8 cellular contexts compared by ENCODE assay signal in the genomic region with DNA sequence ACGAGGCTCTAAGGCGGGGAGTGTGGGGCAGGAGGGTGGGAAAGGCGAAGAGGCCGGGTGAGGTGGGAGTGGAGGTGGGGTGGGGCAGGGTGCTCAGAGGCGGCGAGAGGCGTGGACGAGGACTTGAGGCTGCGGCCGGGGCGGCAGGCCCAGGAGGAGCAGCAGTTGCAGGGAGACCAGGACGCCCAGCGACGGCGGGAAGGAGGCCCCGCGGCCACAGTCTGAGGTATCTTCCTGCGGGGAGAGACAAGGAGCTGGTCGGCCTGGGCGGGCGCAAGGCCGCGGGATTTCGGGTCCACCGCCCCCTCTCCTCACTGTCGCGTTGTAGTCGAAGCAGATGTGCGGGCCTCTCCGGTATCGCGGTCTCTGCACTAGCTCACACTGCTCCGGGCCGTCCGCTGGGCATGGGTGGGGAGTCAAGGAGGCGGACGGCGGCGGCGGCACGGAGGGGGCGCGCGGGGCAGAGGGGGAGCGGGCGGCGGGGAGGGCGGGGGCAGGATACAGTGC. TPM values are rescaled to one million over a fixed set of nuclear protein-coding genes. Genes with fewer than 3 reads are reported as not detected.
DNase-seq lines count a peak whose midpoint lies in the region; ATAC-seq and TF ChIP-seq lines count a peak whose summit lies in the region.

No MANE protein-coding gene starts in this region.

- H3K36me3 ChIP-seq in body of pancreas (replicated peaks in 1 of 2; ENCODE audit: insufficient read depth in 1 of 2, low read depth in 2 of 2), result no peaks in the 10 kb centered on the region
- no peaks in the 10 kb centered on the region for H3K36me3 ChIP-seq in urinary bladder (ENCODE audit: insufficient read depth)

- TF ChIP-seq POLR2A in body of pancreas (IDR thresholded peaks at IDR 0.05) (no peak), lower leg skin (IDR thresholded peaks at IDR 0.05) (no peak)

- H3K9me3 Mint-ChIP-seq in activated T-cell treated with anti-CD3 and anti-CD28 coated beads, Interleukin-2, amount 50 U/mL, for 72 hours, result no peaks in the 10 kb centered on the region

- peak; percentile 35 to 38 for ATAC-seq in activated T-cell treated with anti-CD3 and anti-CD28 coated beads, Interleukin-2, amount 50 U/mL, for 72 hours (replicated peaks in 1 of 2)
- peak; percentile 36 for ATAC-seq in body of pancreas
- ATAC-seq in HG03565 (IDR thresholded peaks at IDR 0.05; ENCODE audit: unreplicated experiment), result no peak

- intact Hi-C loops in body of pancreas (cut with DNase I) (no loop called here), lower leg skin (cut with DNase I; ENCODE audit: low total_unique reads) (no loop called here)

- no peak for DNase-seq in activated T-cell treated with anti-CD3 and anti-CD28 coated beads, Interleukin-2, amount 50 U/mL, for 72 hours
- no peak for DNase-seq in activated T-cell treated with anti-CD3 and anti-CD28 coated beads, Interleukin-2, amount 50 U/mL, for 48 hours
- DNase-seq in body of pancreas (no peak), lower leg skin (ENCODE audit: low spot score in 2 of 2) (no peak), GM13976 (ENCODE audit: low spot score) (no peak), NCI-H1092 treated with DMSO at 0.1 percent for 48 hours (lab: John Stamatoyannopoulos, UW) (no peak)

- no peaks in the 10 kb centered on the region for H3K27me3 Mint-ChIP-seq in activated T-cell treated with anti-CD3 and anti-CD28 coated beads, Interleukin-2, amount 50 U/mL, for 72 hours (ENCODE audit: low read depth)

- H3K9me3 ChIP-seq in body of pancreas, result no peaks in the 10 kb centered on the region

- 16 to 34% methylated on average over 17 to 45 of the region's 48 CpGs for WGBS in body of pancreas, 2 donors
- 12 to 17% methylated on average over 15 to 42 of the region's 48 CpGs for WGBS in lower leg skin, 2 donors
- WGBS in urinary bladder, result 8% methylated on average over 48 of the region's 48 CpGs

- peaks cover 24% of the 10 kb centered on the region for H3K4me1 Mint-ChIP-seq in activated T-cell treated with anti-CD3 and anti-CD28 coated beads, Interleukin-2, amount 50 U/mL, for 72 hours (ENCODE audit: low read depth)

- H3K4me1 ChIP-seq in body of pancreas, result peaks cover 30% of the 10 kb centered on the region
- H3K4me1 ChIP-seq in urinary bladder (ENCODE audit: insufficient read depth), result no peaks in the 10 kb centered on the region

- no peaks in the 10 kb centered on the region for H3K36me3 Mint-ChIP-seq in activated T-cell treated with anti-CD3 and anti-CD28 coated beads, Interleukin-2, amount 50 U/mL, for 72 hours (ENCODE audit: insufficient read depth in 2 of 2)

- H3K4me3 ChIP-seq in body of pancreas, result peak overlapping the region; percentile 47 to 48
- peak overlapping the region; percentile 0 for H3K4me3 ChIP-seq in lower leg skin (ENCODE audit: low read depth, poor library complexity, severe bottlenecking)
- H3K4me3 ChIP-seq in urinary bladder (ENCODE audit: low read depth, low read length), result peak overlapping the region; percentile 51

- no peak overlapping the region for H3K27ac Mint-ChIP-seq in activated T-cell treated with anti-CD3 and anti-CD28 coated beads, Interleukin-2, amount 50 U/mL, for 72 hours

- in situ Hi-C loops in GM13976 (cut with MboI; ENCODE audit: low sequenced_read_pairs, unreplicated experiment), result no loop called here

- H3K27me3 ChIP-seq in body of pancreas, result no peaks in the 10 kb centered on the region

- peak overlapping the region; percentile 89 to 94 for H3K4me3 Mint-ChIP-seq in activated T-cell treated with anti-CD3 and anti-CD28 coated beads, Interleukin-2, amount 50 U/mL, for 72 hours

- H3K27ac ChIP-seq in body of pancreas, result peak overlapping the region in 3 of 4 donors; percentile 43 to 69 (median 44)
- H3K27ac ChIP-seq in urinary bladder (ENCODE audit: low read depth), result no peak overlapping the region

- TF ChIP-seq CTCF in body of pancreas (IDR thresholded peaks at IDR 0.05) (no peak), lower leg skin (IDR thresholded peaks at IDR 0.05) (no peak), GM13976 (IDR thresholded peaks at IDR 0.05; ENCODE audit: borderline replicate concordance, control extremely low read depth, extremely low read depth, insufficient read depth, missing control alignments) (no peak)

RNA-seq across cellular contexts. Expression of gene TMEM115, which starts 5.3 kb away (rescaled TPM):
- 10 to 100 TPM; 21.5 to 22.6 TPM for total RNA-seq in activated T-cell treated with anti-CD3 and anti-CD28 coated beads, Interleukin-2, amount 50 U/mL, for 72 hours
- total RNA-seq in body of pancreas (10 to 100 TPM; 39.4 to 54.1 TPM), lower leg skin (10 to 100 TPM; 90.5 to 92.7 (median 92.4) TPM), urinary bladder (16.2 TPM)
- 49.8 TPM for polyA plus RNA-seq in urinary bladder

RNA-seq across cellular contexts. Expression of gene CYB561D2, which starts 14.0 kb away (rescaled TPM):
- total RNA-seq in activated T-cell treated with anti-CD3 and anti-CD28 coated beads, Interleukin-2, amount 50 U/mL, for 72 hours, result 10 to 100 TPM; 16.1 to 17.0 TPM
- 10 to 100 TPM; 11.4 to 29.0 TPM for total RNA-seq in body of pancreas
- 10 to 100 TPM in 2 of 4 donors, 1 to 10 TPM in 2; 6.0 to 19.7 (median 11.6) TPM for total RNA-seq in lower leg skin
- total RNA-seq in urinary bladder, result 8.6 TPM
- polyA plus RNA-seq in urinary bladder, result 19.2 TPM

RNA-seq across cellular contexts. Expression of gene NPRL2, which starts 14.1 kb away (rescaled TPM):
- 10 to 100 TPM; 46.0 to 46.4 TPM for total RNA-seq in activated T-cell treated with anti-CD3 and anti-CD28 coated beads, Interleukin-2, amount 50 U/mL, for 72 hours
- total RNA-seq in body of pancreas (10 to 100 TPM; 27.0 to 30.9 TPM), lower leg skin (10 to 100 TPM; 17.3 to 28.0 (median 23.2) TPM), urinary bladder (17.3 TPM)
- 17.0 TPM for polyA plus RNA-seq in urinary bladder

RNA-seq across cellular contexts. Expression of gene ZMYND10, which starts 19.1 kb away (rescaled TPM):
- 1 to 10 TPM; 1.2 TPM for total RNA-seq in activated T-cell treated with anti-CD3 and anti-CD28 coated beads, Interleukin-2, amount 50 U/mL, for 72 hours
- total RNA-seq in body of pancreas (1 to 10 TPM; 1.3 to 2.3 TPM), lower leg skin (1 to 10 TPM in 1 of 4 donors, under 1 TPM in 2, not detected in 1; 0.42 to 1.8 (median 0.74) TPM), urinary bladder (1.2 TPM)
- polyA plus RNA-seq in urinary bladder, result 0.62 TPM

RNA-seq across cellular contexts. Expression of gene RASSF1, which starts 24.0 kb away (rescaled TPM):
- 10 to 100 TPM; 51.4 to 61.6 TPM for total RNA-seq in activated T-cell treated with anti-CD3 and anti-CD28 coated beads, Interleukin-2, amount 50 U/mL, for 72 hours
- 10 to 100 TPM; 26.7 to 30.0 TPM for total RNA-seq in body of pancreas
- 10 to 100 TPM; 33.5 to 50.0 (median 47.2) TPM for total RNA-seq in lower leg skin
- 25.4 TPM for total RNA-seq in urinary bladder
- 41.5 TPM for polyA plus RNA-seq in urinary bladder

Comparison
In these comparisons a context has a peak if more than half of its experiments do, and no peak if none do; other contexts are left out.
1. H3K4me3 ChIP-seq: peak in every context shown above with its lines; median percentile 51 in urinary bladder; 48 in body of pancreas; 0 in lower leg skin.